In the genomic region with DNA sequence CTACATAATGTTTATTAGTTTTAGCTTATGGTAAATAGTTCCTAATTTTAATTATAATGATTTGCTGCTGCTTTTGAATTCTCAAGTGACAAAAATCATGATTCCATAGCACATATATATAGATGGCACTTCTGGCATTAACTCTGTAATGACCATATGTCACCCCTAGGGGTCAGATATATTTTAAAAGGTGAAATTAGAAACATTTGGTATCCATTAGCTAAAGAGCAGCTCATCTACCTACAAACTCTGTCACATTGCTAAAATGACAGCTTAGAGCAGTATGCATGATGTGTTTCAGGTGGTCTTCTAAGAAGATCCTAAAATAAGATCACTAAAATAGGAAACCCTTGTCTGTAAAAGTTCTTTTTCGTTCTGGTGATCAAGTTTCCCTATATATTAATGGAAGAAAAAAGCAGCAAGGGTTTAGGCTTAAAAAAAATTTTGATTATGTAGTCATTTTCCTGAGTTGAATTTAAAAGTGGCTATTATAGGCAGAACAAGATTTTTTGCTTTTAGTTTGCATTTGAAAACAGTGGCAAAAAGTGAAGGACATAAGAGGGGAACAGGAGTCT, we compare ENCODE assay signal across 8 cellular contexts.
A peak's percentile ranks its signal among the peaks of the same experiment; 100 is the strongest.
DNase-seq lines count a peak whose midpoint lies in the region; ATAC-seq, FAIRE-seq and TF ChIP-seq lines count a peak whose summit lies in the region.

No MANE protein-coding gene starts in this region.

- H4K8ac ChIP-seq in H1 (ENCODE audit: extremely low read depth, insufficient read depth, low read length): no peak overlapping the region

- H3K4me2 ChIP-seq in H1 (ENCODE audit: insufficient read depth in 1 of 2, low read depth in 2 of 2, low read length in 2 of 2): no peak overlapping the region

- H2AK5ac ChIP-seq in H1 (ENCODE audit: low read depth, low read length): no peak overlapping the region

- no peaks in the 10 kb centered on the region for H3K79me1 ChIP-seq in H1 (ENCODE audit: low read depth, low read length)

- H3K9me3 ChIP-seq in H1 (ENCODE audit: insufficient read depth in 2 of 2, low read depth in 1 of 2, low read length in 1 of 2) (no peaks in the 10 kb centered on the region), aorta (ENCODE audit: control insufficient read depth, low read length) (no peaks in the 10 kb centered on the region), stomach (no peaks in the 10 kb centered on the region)

- no peak overlapping the region for H3K14ac ChIP-seq in H1 (ENCODE audit: insufficient read length)

- no peak overlapping the region for H3K4me3 ChIP-seq in H1 (ENCODE audit: extremely low read depth in 1 of 4, insufficient read depth in 2 of 4, low read depth in 3 of 4, low read length in 4 of 4)
- no peak overlapping the region for H3K4me3 ChIP-seq in aorta (ENCODE audit: low read length in 2 of 2)
- H3K4me3 ChIP-seq in stomach: no peak overlapping the region

- H4K91ac ChIP-seq in H1 (replicated peaks; ENCODE audit: insufficient read length, low read length): no peak overlapping the region

- H2AFZ ChIP-seq in H1 (ENCODE audit: low read length): no peak overlapping the region

- no peaks in the 10 kb centered on the region for H4K20me1 ChIP-seq in H1 (replicated peaks in 1 of 2; ENCODE audit: control insufficient read depth in 1 of 2, insufficient read depth in 2 of 2, low read length in 2 of 2)

- WGBS in H1 (ENCODE audit: extremely low coverage in 1 of 2, insufficient coverage in 1 of 2, insufficient read length in 1 of 2, insufficient replicate concordance in 2 of 2, low coverage in 1 of 2, low lambda C conversion rate in 2 of 2, missing lambda C conversion rate in 1 of 2), 2 experiments: 89% methylated on average over 1 of the region's 1 CpG; no CpG with 5 or more reads in 1 of the 2 experiments
- WGBS in aorta, 2 donors: 91 to 97% methylated on average over 1 of the region's 1 CpG
- WGBS in stomach, 5 donors: 95 to 100% (median 99%) methylated on average over 1 of the region's 1 CpG

- H3K4ac ChIP-seq in H1 (replicated peaks; ENCODE audit: insufficient read length, low read depth, low read length): no peak overlapping the region

- H2BK5ac ChIP-seq in H1 (ENCODE audit: low read depth, low read length): no peak overlapping the region

- H3K27ac ChIP-seq in H1 (ENCODE audit: low read depth, low read length) (no peak overlapping the region), aorta (ENCODE audit: low read depth in 1 of 2, low read length in 2 of 2) (no peak overlapping the region), stomach (no peak overlapping the region)

- no peak overlapping the region for H2BK12ac ChIP-seq in H1 (ENCODE audit: low read depth, low read length)

- no peaks in the 10 kb centered on the region for H3K36me3 ChIP-seq in H1 (ENCODE audit: control insufficient read depth in 2 of 4, insufficient read depth in 4 of 4, low read length in 3 of 4)
- no peaks in the 10 kb centered on the region for H3K36me3 ChIP-seq in aorta (ENCODE audit: control insufficient read depth in 1 of 2, insufficient read depth in 2 of 2, low read length in 1 of 2)
- H3K36me3 ChIP-seq in stomach: no peaks in the 10 kb centered on the region

- no peaks in the 10 kb centered on the region for H3K79me2 ChIP-seq in H1 (ENCODE audit: control insufficient read depth in 1 of 2, insufficient read depth in 2 of 2, low read length in 2 of 2)

- CTCF ChIA-PET in H1 (lab: Charles Lee; ENCODE audit: partially characterized antibody): interaction anchor here (0.6 to 2.3 kb wide), 29 partner anchors 9 to 986 kb away, joined by 3 to 11 read pairs (median 3); no protein-coding TSS in a partner anchor

- no peak overlapping the region for H3K56ac ChIP-seq in H1 (replicated peaks; ENCODE audit: insufficient read length, low read depth, low read length)

- TF ChIP-seq RAD21 in H1 (IDR thresholded peaks at IDR 0.05 in 1 of 2, conservative IDR thresholded peaks at IDR 0.05 in 1 of 2; ENCODE audit: low read depth in 2 of 2, low read length in 2 of 2): peak; percentile 17 to 28; a peak in 3 of 4 replicates

- peak; percentile 50 for FAIRE-seq in H1 (lab: Jason Lieb, UNC)

- no peak overlapping the region for H2BK15ac ChIP-seq in H1 (ENCODE audit: low read length)

- H3K23me2 ChIP-seq in H1 (ENCODE audit: low read depth, low read length): no peaks in the 10 kb centered on the region

- peak in 2 of 3 experiments; percentile 16 to 49; a peak in 2 of 4 replicates for TF ChIP-seq CTCF in H1 (IDR thresholded peaks at IDR 0.05; ENCODE audit: control extremely low read depth in 1 of 3, insufficient read depth in 1 of 3, low read depth in 1 of 3, low read length in 3 of 3)
- TF ChIP-seq CTCF in stomach (IDR thresholded peaks at IDR 0.05): peak in 2 of 7 experiments; percentile 11 to 30

- H3K18ac ChIP-seq in H1 (ENCODE audit: extremely low read depth, low read length): no peak overlapping the region

- POLR2A ChIA-PET in H1 (lab: Charles Lee; ENCODE audit: partially characterized antibody): no interaction called here

- TF ChIP-seq EP300 in H1 (IDR thresholded peaks at IDR 0.05; ENCODE audit: borderline replicate concordance in 1 of 2, low read depth in 2 of 2, low read length in 2 of 2) (no peak), stomach (IDR thresholded peaks at IDR 0.05) (no peak)

- H4K5ac ChIP-seq in H1 (ENCODE audit: insufficient read length, low read depth, low read length): no peak overlapping the region

- H3K4me1 ChIP-seq in H1 (replicated peaks in 1 of 4; ENCODE audit: control insufficient read depth in 3 of 4, insufficient read depth in 4 of 4, low read length in 3 of 4) (no peaks in the 10 kb centered on the region), aorta (ENCODE audit: control insufficient read depth in 1 of 2, insufficient read depth in 2 of 2, low read length in 2 of 2) (no peaks in the 10 kb centered on the region), stomach (peaks cover 0 to 18% (median 0%) of the 10 kb centered on the region in 4 donors)

- H3K23ac ChIP-seq in H1 (ENCODE audit: insufficient read length): no peak overlapping the region

- H3K9ac ChIP-seq in H1 (replicated peaks in 1 of 4; ENCODE audit: extremely low read depth in 1 of 4, low read depth in 3 of 4, low read length in 3 of 4): no peak overlapping the region

- no peak overlapping the region for H2BK120ac ChIP-seq in H1 (replicated peaks; ENCODE audit: low read depth, low read length)

- H3K27me3 ChIP-seq in H1 (replicated peaks in 1 of 4; ENCODE audit: control insufficient read depth in 3 of 4, extremely low read depth in 1 of 4, insufficient read depth in 3 of 4, low read length in 3 of 4): peaks cover 0 to 1% (median 0%) of the 10 kb centered on the region in 4 experiments; a peak in 1 of 7 replicates
- no peaks in the 10 kb centered on the region for H3K27me3 ChIP-seq in aorta (ENCODE audit: control insufficient read depth in 1 of 2, insufficient read depth in 2 of 2, low read length in 1 of 2)
- H3K27me3 ChIP-seq in stomach: no peaks in the 10 kb centered on the region

- peak; percentile 4 for DNase-seq in CD1c-positive myeloid dendritic cell (ENCODE audit: extremely low spot score)
- DNase-seq in H1 (ENCODE audit: low read depth in 1 of 2, low spot score in 2 of 2): no peak
- no peak for DNase-seq in aorta
- no peak for DNase-seq in stomach

- intact Hi-C loops in aorta (cut with DNase I): loop anchor here in 1 of 2 donors (10.0 kb wide), 1 partner anchor 294 kb away; no protein-coding TSS in a partner anchor
- intact Hi-C loops in stomach (cut with DNase I; ENCODE audit: low total_unique reads): no loop called here

- H2BK20ac ChIP-seq in H1 (ENCODE audit: low read length): no peak overlapping the region

- TF ChIP-seq POLR2A in H1 (IDR thresholded peaks at IDR 0.05; ENCODE audit: control extremely low read depth in 1 of 2, low read depth in 2 of 2, low read length in 2 of 2) (no peak), stomach (IDR thresholded peaks at IDR 0.05) (no peak)

- peak; percentile 69 for ATAC-seq in GM19452 (IDR thresholded peaks at IDR 0.05; ENCODE audit: unreplicated experiment)
- ATAC-seq in HG03565 (IDR thresholded peaks at IDR 0.05; ENCODE audit: unreplicated experiment): peak; percentile 74
- no peak for ATAC-seq in HG02884 (IDR thresholded peaks at IDR 0.05; ENCODE audit: unreplicated experiment)
- no peak for ATAC-seq in HG03045 (IDR thresholded peaks at IDR 0.05; ENCODE audit: unreplicated experiment)
- ATAC-seq in aorta (ENCODE audit: low FRiP score): no peak

Comparison
In these comparisons a context has a peak if more than half of its experiments do, and no peak if none do; other contexts are left out.
1. ATAC-seq: peak in GM19452 (single experiment) and HG03565 (single experiment); none in HG02884 (single experiment), HG03045 (single experiment) and aorta (single experiment).